ENCODE assay signal across 13 cellular contexts in the genomic region with DNA sequence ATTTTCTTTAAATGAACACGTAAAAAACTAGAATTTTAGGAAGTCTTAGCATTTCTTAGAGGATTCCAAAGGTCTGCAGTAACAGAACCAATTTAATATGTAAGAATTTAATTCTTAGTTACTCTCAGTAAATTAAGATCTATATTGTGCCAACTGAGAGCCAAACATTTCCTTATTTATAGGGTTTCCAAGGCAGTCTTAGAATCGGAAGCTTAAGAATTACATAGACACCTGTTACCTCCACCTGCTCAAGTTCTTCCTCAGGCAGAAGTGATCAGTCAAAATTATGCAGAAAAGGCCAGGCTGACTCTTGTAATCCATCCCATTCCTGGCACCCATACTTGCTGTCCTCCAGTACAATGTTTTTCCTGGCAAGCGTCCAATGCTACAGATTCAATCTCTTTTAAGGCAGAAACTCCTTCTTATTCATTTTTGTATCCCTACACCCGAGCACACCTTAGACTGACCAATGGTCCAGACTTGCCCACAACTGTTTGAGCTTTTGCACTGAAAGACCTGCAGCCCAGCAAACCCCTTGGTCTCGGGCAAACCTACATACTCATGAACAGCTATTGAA.
A peak's percentile ranks its signal among the peaks of the same experiment; 100 is the strongest.
DNase-seq lines count a peak whose midpoint lies in the region; ATAC-seq, FAIRE-seq and TF ChIP-seq lines count a peak whose summit lies in the region.
"Had no signal": no experiment of that assay in that cellular context is flagged by ENCODE, and none has a peak within 500 bp of the region (broad histone marks: within the 10 kb centered on the region; RNA-seq: fewer than 3 reads in every experiment).

No MANE protein-coding gene starts in this region.

- H3K4me3 ChIP-seq in epithelial cell of esophagus (ENCODE audit: low read length), result no peak overlapping the region
- H3K4me3 ChIP-seq: lung had no signal

- no peak for TF ChIP-seq CTCF in epithelial cell of esophagus (IDR thresholded peaks at IDR 0.05; ENCODE audit: insufficient read depth, low read depth, low read length, missing control alignments)
- TF ChIP-seq CTCF in D721Med (IDR thresholded peaks at IDR 0.05; ENCODE audit: insufficient read depth, missing control alignments), result no peak

- DNase-seq in NCI-H345 (lab: John Stamatoyannopoulos, UW), result peak; percentile 4
- no peak for DNase-seq in NCI-H345 treated with DMSO at 0.1 percent for 48 hours (lab: John Stamatoyannopoulos, UW; ENCODE audit: unreplicated experiment)
- DNase-seq in NCI-H446 (lab: John Stamatoyannopoulos, UW), result peak; percentile 82 to 93
- peak; percentile 47 for DNase-seq in epithelial cell of esophagus (ENCODE audit: low read depth)
- DNase-seq in stromal cell of bone marrow (ENCODE audit: low read depth), result peak; percentile 53
- DNase-seq in D721Med (ENCODE audit: insufficient read length, low spot score), result no peak
- DNase-seq in activated CD4-positive, alpha-beta T cell treated with anti-CD3 and anti-CD28 coated beads, Interleukin-2, amount 50 U/mL, for 1 hour, result no peak
- DNase-seq: NK-92 treated with Interleukin-12 subunit alpha and Interleukin-12 subunit beta, amount 100 ng/mL, for 24 hours; right cardiac atrium had no signal

- ATAC-seq in HG02973 (IDR thresholded peaks at IDR 0.05; ENCODE audit: unreplicated experiment), result no peak

- FAIRE-seq in D721Med (lab: Jason Lieb, UNC), result no peak
- FAIRE-seq: bronchial epithelial cell, frontal cortex had no signal

Comparison
In these comparisons a context has a peak if more than half of its experiments do, and no peak if none do; other contexts are left out.
1. DNase-seq: peak in NCI-H345 (single experiment), NCI-H446 (2 of 2), epithelial cell of esophagus (single experiment) and stromal cell of bone marrow (single experiment); none in NCI-H345 treated with DMSO at 0.1 percent for 48 hours (single experiment), D721Med (single experiment) and activated CD4-positive, alpha-beta T cell treated with anti-CD3 and anti-CD28 coated beads, Interleukin-2, amount 50 U/mL, for 1 hour (single experiment).